ENCODE assay signal across 9 cellular contexts in genomic region chr17:45016823-45017222, GRCh38. TPM values are rescaled to one million over a fixed set of nuclear protein-coding genes. Genes with fewer than 3 reads are reported as not detected.
A peak's percentile ranks its signal among the peaks of the same experiment; 100 is the strongest.
DNase-seq lines count a peak whose midpoint lies in the region; ATAC-seq, FAIRE-seq and TF ChIP-seq lines count a peak whose summit lies in the region.
"Had no signal": no experiment of that assay in that cellular context is flagged by ENCODE, and none has a peak within 500 bp of the region (broad histone marks: within the 10 kb centered on the region; RNA-seq: fewer than 3 reads in every experiment).

No MANE protein-coding gene starts in this region.

- H3K27ac Mint-ChIP-seq in activated CD4-positive, alpha-beta memory T cell treated with anti-CD3 and anti-CD28 coated beads, Interleukin-2, amount 10 ng/mL, durations not matched to agents 7 days and 5 days: no peak overlapping the region
- H3K27ac Mint-ChIP-seq: activated naive CD4-positive, alpha-beta T cell treated with anti-CD3 and anti-CD28 coated beads, Interleukin-2, amount 50 U/mL, for 24 hours had no signal

- ATAC-seq in left lung: no peak

- H3K36me3 Mint-ChIP-seq in activated CD4-positive, alpha-beta memory T cell treated with anti-CD3 and anti-CD28 coated beads, Interleukin-2, amount 10 ng/mL, durations not matched to agents 7 days and 5 days (ENCODE audit: low read depth): peaks cover 5% of the 10 kb centered on the region
- H3K36me3 Mint-ChIP-seq: activated naive CD4-positive, alpha-beta T cell treated with anti-CD3 and anti-CD28 coated beads, Interleukin-2, amount 50 U/mL, for 24 hours had no signal

- no peak overlapping the region for H3K9ac ChIP-seq in liver (ENCODE audit: low read depth in 1 of 2, low read length in 2 of 2)

- intact Hi-C loops in left lung (cut with DNase I): loop anchor here (10.0 kb wide), 2 partner anchors 102 to 242 kb away; partner anchors contain the start of gene GFAP (in 1 of the 2)

- TF ChIP-seq POLR2A in H54 (IDR thresholded peaks at IDR 0.05; ENCODE audit: low read depth, low read length): no peak

- TF ChIP-seq CTCF in VCaP (conservative IDR thresholded peaks at IDR 0.05) (peak; percentile 41; the same call in 1 of the 2 replicates), liver (IDR thresholded peaks at IDR 0.05; ENCODE audit: low read depth, low read length, missing input control) (peak; percentile 19), left lung (IDR thresholded peaks at IDR 0.05) (no peak)

- H3K4me3 ChIP-seq in liver (ENCODE audit: low read depth in 1 of 3, low read length in 3 of 3): no peak overlapping the region
- H3K4me3 ChIP-seq in left lung: no peak overlapping the region
- H3K4me3 ChIP-seq: suprapubic skin had no signal

- peaks cover 36% of the 10 kb centered on the region for H3K27me3 Mint-ChIP-seq in activated CD4-positive, alpha-beta memory T cell treated with anti-CD3 and anti-CD28 coated beads, Interleukin-2, amount 10 ng/mL, durations not matched to agents 7 days and 5 days

- WGBS in liver: 48% methylated on average over 5 of the region's 5 CpGs

- H3K27ac ChIP-seq in VCaP: no peak overlapping the region
- no peak overlapping the region for H3K27ac ChIP-seq in liver (ENCODE audit: low read depth in 1 of 2, low read length in 2 of 2)
- no peak overlapping the region for H3K27ac ChIP-seq in left lung
- H3K27ac ChIP-seq: suprapubic skin had no signal

- DNase-seq in EH (ENCODE audit: low read depth) (peak; percentile 41), HTR-8/SVneo (ENCODE audit: insufficient read length, low spot score) (no peak), left lung (no peak), H54 (ENCODE audit: insufficient read length, low spot score) (no peak)
- no peak for DNase-seq in activated CD4-positive, alpha-beta memory T cell treated with anti-CD3 and anti-CD28 coated beads, Interleukin-2, amount 10 ng/mL, durations not matched to agents 7 days and 5 days

- H3K27me3 ChIP-seq in liver (ENCODE audit: control insufficient read depth in 4 of 4, insufficient read depth in 4 of 4, low read length in 3 of 4) (no peaks in the 10 kb centered on the region), left lung (peaks cover 0 to 54% of the 10 kb centered on the region in 2 donors)
- H3K27me3 ChIP-seq: suprapubic skin had no signal

- TF ChIP-seq RAD21 in liver (IDR thresholded peaks at IDR 0.05): peak; percentile 32 to 44

- H3K36me3 ChIP-seq in liver (ENCODE audit: control insufficient read depth in 4 of 4, insufficient read depth in 3 of 4, low read depth in 1 of 4, low read length in 3 of 4): no peaks in the 10 kb centered on the region
- no peaks in the 10 kb centered on the region for H3K36me3 ChIP-seq in left lung
- H3K36me3 ChIP-seq: suprapubic skin had no signal

- no peaks in the 10 kb centered on the region for H3K9me3 Mint-ChIP-seq in activated CD4-positive, alpha-beta memory T cell treated with anti-CD3 and anti-CD28 coated beads, Interleukin-2, amount 10 ng/mL, durations not matched to agents 7 days and 5 days
- H3K9me3 Mint-ChIP-seq: activated naive CD4-positive, alpha-beta T cell treated with anti-CD3 and anti-CD28 coated beads, Interleukin-2, amount 50 U/mL, for 24 hours had no signal

- H3K4me3 Mint-ChIP-seq in activated CD4-positive, alpha-beta memory T cell treated with anti-CD3 and anti-CD28 coated beads, Interleukin-2, amount 10 ng/mL, durations not matched to agents 7 days and 5 days: no peak overlapping the region
- H3K4me3 Mint-ChIP-seq: activated naive CD4-positive, alpha-beta T cell treated with anti-CD3 and anti-CD28 coated beads, Interleukin-2, amount 50 U/mL, for 24 hours had no signal

- H3K9me3 ChIP-seq in liver (ENCODE audit: control insufficient read depth in 4 of 4, low read length in 3 of 4) (no peaks in the 10 kb centered on the region), left lung (no peaks in the 10 kb centered on the region)
- H3K9me3 ChIP-seq: suprapubic skin had no signal

- H3K4me1 Mint-ChIP-seq in activated CD4-positive, alpha-beta memory T cell treated with anti-CD3 and anti-CD28 coated beads, Interleukin-2, amount 10 ng/mL, durations not matched to agents 7 days and 5 days: peaks cover 15% of the 10 kb centered on the region

- H3K4me1 ChIP-seq in liver (ENCODE audit: control insufficient read depth in 4 of 4, insufficient read depth in 4 of 4, low read length in 3 of 4) (peaks cover 12 to 41% (median 29%) of the 10 kb centered on the region in 4 donors), left lung (peaks cover 9 to 26% of the 10 kb centered on the region in 2 donors)

- FAIRE-seq in HTR-8/SVneo (lab: Jason Lieb, UNC) (peak; percentile 67), H54 (lab: Jason Lieb, UNC) (no peak)

- POLR2A ChIA-PET in activated CD4-positive, alpha-beta memory T cell treated with anti-CD3 and anti-CD28 coated beads, Interleukin-2, amount 10 ng/mL, durations not matched to agents 7 days and 5 days (lab: Charles Lee): no interaction called here

- CTCF ChIA-PET in activated CD4-positive, alpha-beta memory T cell treated with anti-CD3 and anti-CD28 coated beads, Interleukin-2, amount 10 ng/mL, durations not matched to agents 7 days and 5 days (lab: Charles Lee): interaction anchor here (3.6 kb wide), 1 partner anchor 33 kb away, joined by 12 read pairs; no protein-coding TSS in a partner anchor

TF ChIP-seq in liver, 16 proteins besides CTCF, POLR2A, EP300 and RAD21:
- TF ChIP-seq EGR1 (IDR thresholded peaks at IDR 0.05; ENCODE audit: low read depth in 2 of 2): no peak
- TF ChIP-seq HNF4G (IDR thresholded peaks at IDR 0.05): no peak
- no peak for TF ChIP-seq MAX (IDR thresholded peaks at IDR 0.05)
- TF ChIP-seq GABPA (IDR thresholded peaks at IDR 0.05 in 1 of 2, conservative IDR thresholded peaks at IDR 0.05 in 1 of 2): no peak
- TF ChIP-seq ZBTB33 (IDR thresholded peaks at IDR 0.05): no peak
- TF ChIP-seq RXRA (IDR thresholded peaks at IDR 0.05): peak in 1 of 2 donors; percentile 57
- no peak for TF ChIP-seq NR2F2 (IDR thresholded peaks at IDR 0.05)
- TF ChIP-seq ATF3 (IDR thresholded peaks at IDR 0.05): peak; percentile 87
- TF ChIP-seq JUND (IDR thresholded peaks at IDR 0.05): peak; percentile 55 to 90
- TF ChIP-seq SP1 (IDR thresholded peaks at IDR 0.05): no peak

RNA-seq across cellular contexts. Expression of gene DCAKD, which starts 34.6 kb away (rescaled TPM):
- total RNA-seq in liver (10 to 100 TPM; 15.6 to 22.9 TPM), left lung (10 to 100 TPM; 20.5 to 30.8 TPM)
- polyA plus RNA-seq in liver: 10 to 100 TPM in 1 of 2 donors, 1 to 10 TPM in 1; 9.7 to 13.6 TPM
- total RNA-seq in activated CD4-positive, alpha-beta memory T cell treated with anti-CD3 and anti-CD28 coated beads, Interleukin-2, amount 10 ng/mL, durations not matched to agents 7 days and 5 days: 10 to 100 TPM; 25.9 to 26.2 TPM

RNA-seq across cellular contexts. Expression of gene NMT1, which starts 44.3 kb away (rescaled TPM):
- total RNA-seq in liver: 10 to 100 TPM; 27.0 to 55.1 TPM
- polyA plus RNA-seq in liver: 10 to 100 TPM; 30.2 to 83.7 TPM
- total RNA-seq in activated CD4-positive, alpha-beta memory T cell treated with anti-CD3 and anti-CD28 coated beads, Interleukin-2, amount 10 ng/mL, durations not matched to agents 7 days and 5 days: 100 to 1,000 TPM; 114 TPM
- 100 to 1,000 TPM; 123 to 129 TPM for total RNA-seq in left lung

RNA-seq across cellular contexts. Expression of gene C1QL1, which starts 48.7 kb away (rescaled TPM):
- total RNA-seq in liver: under 1 TPM; 0.17 to 0.23 TPM
- under 1 TPM in 1 of 2 donors, not detected in 1; 0.57 TPM for polyA plus RNA-seq in liver
- under 1 TPM; 0.33 to 0.43 TPM for total RNA-seq in activated CD4-positive, alpha-beta memory T cell treated with anti-CD3 and anti-CD28 coated beads, Interleukin-2, amount 10 ng/mL, durations not matched to agents 7 days and 5 days
- under 1 TPM in 1 of 2 donors, not detected in 1; 0.70 TPM for total RNA-seq in left lung
- total RNA-seq: suprapubic skin had no signal

Comparison
In these comparisons a context has a peak if more than half of its experiments do, and no peak if none do; other contexts are left out.
1. CTCF ChIP-seq: peak in VCaP (single experiment) and liver (single experiment); none in left lung (0 of 2).